ENCODE assay signal across 8 cellular contexts in the genomic region with DNA sequence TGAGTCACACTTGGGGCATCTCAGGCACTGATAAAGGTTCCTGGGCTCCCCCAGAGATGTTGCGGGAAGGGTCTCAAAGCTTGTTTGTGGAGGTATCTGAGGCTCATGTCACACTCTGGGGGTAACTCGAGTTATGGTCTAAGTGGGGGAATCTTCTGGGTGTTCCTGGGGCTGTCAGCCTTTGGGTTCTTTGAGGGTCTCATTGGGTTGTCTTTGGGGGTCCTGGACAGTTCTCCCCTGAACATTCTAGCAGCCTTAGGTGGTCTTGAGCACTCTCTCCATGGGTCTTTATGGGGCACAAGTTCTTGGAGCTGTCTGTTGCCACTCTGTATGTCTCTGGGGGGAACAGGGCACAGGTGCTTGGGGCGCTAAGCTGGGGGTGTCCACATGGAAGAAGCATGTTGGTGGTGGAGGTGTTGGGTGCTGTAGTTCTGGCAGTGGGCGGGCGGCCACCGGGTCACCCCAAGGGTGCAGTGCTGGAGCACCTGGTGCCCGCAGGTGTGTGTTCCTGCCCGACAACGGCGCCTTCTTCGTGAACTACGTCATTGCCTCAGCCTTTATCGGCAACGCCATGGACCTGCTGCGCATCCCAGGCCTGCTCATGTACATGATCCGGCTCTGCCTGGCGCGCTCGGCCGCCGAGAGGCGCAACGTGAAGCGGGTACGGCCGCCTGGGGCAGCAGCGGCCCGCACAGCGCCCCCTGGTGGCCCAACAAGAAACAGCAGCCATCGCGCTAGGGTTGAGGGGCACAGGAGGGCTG. TPM values are rescaled to one million over a fixed set of nuclear protein-coding genes. Genes with fewer than 3 reads are reported as not detected.
DNase-seq lines count a peak whose midpoint lies in the region; FAIRE-seq and TF ChIP-seq lines count a peak whose summit lies in the region.

No MANE protein-coding gene starts in this region.

- CTCF ChIA-PET in H1 (lab: Charles Lee; ENCODE audit: partially characterized antibody): interaction anchor here (0.6 to 3.0 kb wide), 14 partner anchors 16 to 83 kb away, joined by 3 to 28 read pairs (median 4); no protein-coding TSS in a partner anchor

- no peak overlapping the region for H2AK5ac ChIP-seq in H1 (ENCODE audit: low read depth, low read length)

- no peak overlapping the region for H2BK12ac ChIP-seq in H1 (ENCODE audit: low read depth, low read length)

- no peak overlapping the region for H4K91ac ChIP-seq in H1 (replicated peaks; ENCODE audit: insufficient read length, low read length)

- no peak overlapping the region for H3K4ac ChIP-seq in H1 (replicated peaks; ENCODE audit: insufficient read length, low read depth, low read length)

- no peak for TF ChIP-seq POLR2A in H1 (IDR thresholded peaks at IDR 0.05; ENCODE audit: control extremely low read depth in 1 of 2, low read depth in 2 of 2, low read length in 2 of 2)

- no peaks in the 10 kb centered on the region for H3K79me2 ChIP-seq in H1 (ENCODE audit: control insufficient read depth in 1 of 2, insufficient read depth in 2 of 2, low read length in 2 of 2)

- no peak overlapping the region for H3K27ac ChIP-seq in H1 (ENCODE audit: low read depth, low read length)

- no peaks in the 10 kb centered on the region for H3K27me3 ChIP-seq in H1 (replicated peaks in 1 of 4; ENCODE audit: control insufficient read depth in 3 of 4, extremely low read depth in 1 of 4, insufficient read depth in 3 of 4, low read length in 3 of 4)

- no peaks in the 10 kb centered on the region for H3K79me1 ChIP-seq in H1 (ENCODE audit: low read depth, low read length)

- no peak overlapping the region for H2AFZ ChIP-seq in H1 (ENCODE audit: low read length)

- TF ChIP-seq RAD21 in H1 (IDR thresholded peaks at IDR 0.05 in 1 of 2, conservative IDR thresholded peaks at IDR 0.05 in 1 of 2; ENCODE audit: low read depth in 2 of 2, low read length in 2 of 2): peak; percentile 71 to 82

- no peak for TF ChIP-seq EP300 in H1 (IDR thresholded peaks at IDR 0.05; ENCODE audit: borderline replicate concordance in 1 of 2, low read depth in 2 of 2, low read length in 2 of 2)

- H3K9ac ChIP-seq in H1 (replicated peaks in 1 of 4; ENCODE audit: extremely low read depth in 1 of 4, low read depth in 3 of 4, low read length in 3 of 4): no peak overlapping the region

- no peaks in the 10 kb centered on the region for H3K23me2 ChIP-seq in H1 (ENCODE audit: low read depth, low read length)

- H3K4me3 ChIP-seq in HFF-Myc (replicated peaks; ENCODE audit: low read depth, low read length) (no peak overlapping the region), H1 (ENCODE audit: extremely low read depth in 1 of 4, insufficient read depth in 2 of 4, low read depth in 3 of 4, low read length in 4 of 4) (no peak overlapping the region)

- POLR2A ChIA-PET in H1 (lab: Charles Lee; ENCODE audit: partially characterized antibody): interaction anchor here (1.2 kb wide), 2 partner anchors 95 to 100 kb away, joined by 3 read pairs; partner anchors contain the start of gene HSP90AB1

- H2BK20ac ChIP-seq in H1 (ENCODE audit: low read length): no peak overlapping the region

- H3K4me2 ChIP-seq in H1 (ENCODE audit: insufficient read depth in 1 of 2, low read depth in 2 of 2, low read length in 2 of 2): no peak overlapping the region

- DNase-seq in ELF-1 (ENCODE audit: low read depth, low spot score) (peak; percentile 87), HFF-Myc (ENCODE audit: extremely low read depth, low read depth) (no peak), NCI-H526 (lab: John Stamatoyannopoulos, UW) (peak; percentile 20 to 86), H1 (ENCODE audit: low read depth in 1 of 2, low spot score in 2 of 2) (peak; percentile 61 to 99), midbrain (lab: John Stamatoyannopoulos, UW) (peak; percentile 61), foreskin melanocyte (no peak)
- peak; percentile 42 to 73 for DNase-seq in activated CD8-positive, alpha-beta memory T cell treated with anti-CD3 and anti-CD28 coated beads for 1 hour (ENCODE audit: extremely low read depth in 1 of 2, low read depth in 1 of 2)
- peak; percentile 53 to 58 for DNase-seq in stimulated activated CD8-positive, alpha-beta memory T cell treated with anti-CD3 and anti-CD28 coated beads, Interleukin-4, amount 100 ng/mL, for 1 hour (ENCODE audit: low read depth in 2 of 2, low spot score in 1 of 2)

- H3K56ac ChIP-seq in H1 (replicated peaks; ENCODE audit: insufficient read length, low read depth, low read length): no peak overlapping the region

- H2BK5ac ChIP-seq in H1 (ENCODE audit: low read depth, low read length): no peak overlapping the region; the same call in 1 of the 2 replicates

- H2BK120ac ChIP-seq in H1 (replicated peaks; ENCODE audit: low read depth, low read length): no peak overlapping the region

- no peak overlapping the region for H4K5ac ChIP-seq in H1 (ENCODE audit: insufficient read length, low read depth, low read length)

- peaks cover 10 to 28% (median 22%) of the 10 kb centered on the region in 4 experiments; a peak in 7 of 8 replicates for H3K36me3 ChIP-seq in H1 (ENCODE audit: control insufficient read depth in 2 of 4, insufficient read depth in 4 of 4, low read length in 3 of 4)

- WGBS in H1 (ENCODE audit: extremely low coverage in 1 of 2, insufficient coverage in 1 of 2, insufficient read length in 1 of 2, insufficient replicate concordance in 2 of 2, low coverage in 1 of 2, low lambda C conversion rate in 2 of 2, missing lambda C conversion rate in 1 of 2), 2 experiments: 36% methylated on average over 31 of the region's 31 CpGs; no CpG with 5 or more reads in 1 of the 2 experiments

- H3K18ac ChIP-seq in H1 (ENCODE audit: extremely low read depth, low read length): no peak overlapping the region

- H4K20me1 ChIP-seq in H1 (replicated peaks in 1 of 2; ENCODE audit: control insufficient read depth in 1 of 2, insufficient read depth in 2 of 2, low read length in 2 of 2): peaks cover 2 to 3% of the 10 kb centered on the region in 2 experiments

- H4K8ac ChIP-seq in H1 (ENCODE audit: extremely low read depth, insufficient read depth, low read length): no peak overlapping the region; the same call in 1 of the 2 replicates

- no peak overlapping the region for H2BK15ac ChIP-seq in H1 (ENCODE audit: low read length)

- H3K14ac ChIP-seq in H1 (ENCODE audit: insufficient read length): no peak overlapping the region

- no peaks in the 10 kb centered on the region for H3K9me3 ChIP-seq in H1 (ENCODE audit: insufficient read depth in 2 of 2, low read depth in 1 of 2, low read length in 1 of 2)

- FAIRE-seq in H1 (lab: Jason Lieb, UNC): no peak

- TF ChIP-seq CTCF in HFF-Myc (IDR thresholded peaks at IDR 0.05; ENCODE audit: low read depth, low read length, missing control alignments) (peak; percentile 98), H1 (IDR thresholded peaks at IDR 0.05; ENCODE audit: control extremely low read depth in 1 of 3, insufficient read depth in 1 of 3, low read depth in 1 of 3, low read length in 3 of 3) (peak in 2 of 3 experiments; percentile 99 to 100; a peak in 3 of 4 replicates)

- H3K4me1 ChIP-seq in H1 (replicated peaks in 1 of 4; ENCODE audit: control insufficient read depth in 3 of 4, insufficient read depth in 4 of 4, low read length in 3 of 4): peaks cover 0 to 10% (median 3%) of the 10 kb centered on the region in 4 experiments; a peak in 5 of 7 replicates

- H3K23ac ChIP-seq in H1 (ENCODE audit: insufficient read length): no peak overlapping the region

RNA-seq across cellular contexts. Expression of gene CAPN11, which starts 7.1 kb away (rescaled TPM):
- 0.97 and 1.2 TPM in 2 replicates for total RNA-seq in H1 (2021; fragmentation: NEBNext Ultra II Directional; extraction: Animal tissue kit (Norgen Biotek cat#: 25700))
- polyA plus RNA-seq in H1 (2011; rRNA removed): 0.95 and 1.8 TPM in 2 replicates
- 1.4 TPM for polyA plus RNA-seq in H1 (2011; cell fraction: cytosol; rRNA removed)
- 7.7 TPM for polyA plus RNA-seq in H1 (2011; cell fraction: nucleus; rRNA removed)
- polyA plus RNA-seq in H1 (2012, experiment 1 of 2): 1.0 to 1.9 TPM (median 1.2 TPM) in 4 replicates
- 0.92 TPM for polyA plus RNA-seq in H1 (2012, experiment 2 of 2)
- 1.2 TPM for polyA plus RNA-seq in H1 (2013, experiment 1 of 2)
- 0.99 TPM for polyA plus RNA-seq in H1 (2013, experiment 2 of 2)
- polyA minus RNA-seq in H1 (2011; rRNA and poly(A)+ RNA removed): 1.0 and 1.2 TPM in 2 replicates
- polyA minus RNA-seq in H1 (2011; cell fraction: cytosol; rRNA and poly(A)+ RNA removed): 1.2 TPM
- 1.3 TPM for polyA minus RNA-seq in H1 (2011; cell fraction: nucleus; rRNA and poly(A)+ RNA removed)

RNA-seq across cellular contexts. Expression of gene TMEM63B, which starts 24.2 kb away (rescaled TPM):
- 60.5 and 61.1 TPM in 2 replicates for total RNA-seq in H1 (2021; fragmentation: NEBNext Ultra II Directional; extraction: Animal tissue kit (Norgen Biotek cat#: 25700))
- 96.8 and 110 TPM in 2 replicates for polyA plus RNA-seq in H1 (2011; rRNA removed)
- polyA plus RNA-seq in H1 (2011; cell fraction: cytosol; rRNA removed): 71.4 TPM
- 196 TPM for polyA plus RNA-seq in H1 (2011; cell fraction: nucleus; rRNA removed)
- polyA plus RNA-seq in H1 (2012, experiment 1 of 2): 37.4 to 68.7 TPM (median 63.1 TPM) in 4 replicates
- 49.0 TPM for polyA plus RNA-seq in H1 (2012, experiment 2 of 2)
- polyA plus RNA-seq in H1 (2013, experiment 1 of 2): 64.8 TPM
- 66.3 TPM for polyA plus RNA-seq in H1 (2013, experiment 2 of 2)
- polyA minus RNA-seq in H1 (2011; rRNA and poly(A)+ RNA removed): 116 and 125 TPM in 2 replicates
- 46.4 TPM for polyA minus RNA-seq in H1 (2011; cell fraction: cytosol; rRNA and poly(A)+ RNA removed)
- polyA minus RNA-seq in H1 (2011; cell fraction: nucleus; rRNA and poly(A)+ RNA removed): 41.6 TPM

RNA-seq across cellular contexts. Expression of gene MRPL14, which starts 24.3 kb away (rescaled TPM):
- total RNA-seq in H1 (2021; fragmentation: NEBNext Ultra II Directional; extraction: Animal tissue kit (Norgen Biotek cat#: 25700)): 81.8 and 82.0 TPM in 2 replicates
- 97.1 and 105 TPM in 2 replicates for polyA plus RNA-seq in H1 (2011; rRNA removed)
- 93.0 TPM for polyA plus RNA-seq in H1 (2011; cell fraction: cytosol; rRNA removed)
- 84.9 TPM for polyA plus RNA-seq in H1 (2011; cell fraction: nucleus; rRNA removed)
- polyA plus RNA-seq in H1 (2012, experiment 1 of 2): 102 to 123 TPM (median 115 TPM) in 4 replicates
- polyA plus RNA-seq in H1 (2012, experiment 2 of 2): 122 TPM
- 81.1 TPM for polyA plus RNA-seq in H1 (2013, experiment 1 of 2)
- polyA plus RNA-seq in H1 (2013, experiment 2 of 2): 86.4 TPM
- polyA minus RNA-seq in H1 (2011; rRNA and poly(A)+ RNA removed): 32.7 and 33.0 TPM in 2 replicates
- 28.1 TPM for polyA minus RNA-seq in H1 (2011; cell fraction: cytosol; rRNA and poly(A)+ RNA removed)
- polyA minus RNA-seq in H1 (2011; cell fraction: nucleus; rRNA and poly(A)+ RNA removed): 20.0 TPM

Comparison
In these comparisons a context has a peak if more than half of its experiments do, and no peak if none do; other contexts are left out.
1. DNase-seq: peak in ELF-1 (single experiment), NCI-H526 (2 of 2), activated CD8-positive, alpha-beta memory T cell treated with anti-CD3 and anti-CD28 coated beads for 1 hour (2 of 2), H1 (2 of 2), midbrain (single experiment) and stimulated activated CD8-positive, alpha-beta memory T cell treated with anti-CD3 and anti-CD28 coated beads, Interleukin-4, amount 100 ng/mL, for 1 hour (2 of 2); none in HFF-Myc (single experiment) and foreskin melanocyte (single experiment).